1 cellular context compared by ENCODE assay signal in genomic region chr1:108828074-108828961, GRCh38.
TF ChIP-seq lines count a peak whose summit lies in the region.

No MANE protein-coding gene starts in this region.

TF ChIP-seq in K562, 482 proteins besides CTCF, POLR2A, EP300 and RAD21 (continued from another document and continues in another):
- TF ChIP-seq CEBPZ (IDR thresholded peaks at IDR 0.05; ENCODE audit: borderline replicate concordance, low read depth, low read length) (no peak), SOX6 (IDR thresholded peaks at IDR 0.05) (0 out of 2 replicates have a peak, but pooled peaks have one; percentile 6), E2F6 (IDR thresholded peaks at IDR 0.05; ENCODE audit: borderline replicate concordance in 1 of 2, extremely low read depth in 1 of 2, insufficient read depth in 1 of 2, insufficient read length in 1 of 2, low read depth in 1 of 2, low read length in 1 of 2, poor library complexity in 1 of 2, severe bottlenecking in 1 of 2) (peak; percentile 2 to 33), HDAC8 (tag; IDR thresholded peaks at IDR 0.05) (no peak), ZNF583 (CRISPR knock-in tag; IDR thresholded peaks at IDR 0.05) (no peak), MECOM (CRISPR knock-in tag; IDR thresholded peaks at IDR 0.05) (no peak), MAX (CRISPR knock-in tag; IDR thresholded peaks at IDR 0.05) (peak; percentile 66), ELF2 (CRISPR knock-in tag; IDR thresholded peaks at IDR 0.05) (no peak), ZC3H8 (IDR thresholded peaks at IDR 0.05) (no peak), ZNF263 (CRISPR knock-in tag; IDR thresholded peaks at IDR 0.05; ENCODE audit: borderline replicate concordance) (peak; percentile 63; the same call in 1 of the 2 replicates), GATAD2B (IDR thresholded peaks at IDR 0.05; ENCODE audit: borderline replicate concordance) (no peak), MGA (IDR thresholded peaks at IDR 0.05) (peak; percentile 49), NCOR1 (IDR thresholded peaks at IDR 0.05) (no peak), BHLHE40 (IDR thresholded peaks at IDR 0.05; ENCODE audit: low read length) (peak; percentile 91), ZNF740 (CRISPR knock-in tag; IDR thresholded peaks at IDR 0.05) (no peak), ZNF740 (tag; IDR thresholded peaks at IDR 0.05) (no peak), NR1H2 (CRISPR knock-in tag; IDR thresholded peaks at IDR 0.05) (no peak), CREB5 (CRISPR knock-in tag; IDR thresholded peaks at IDR 0.05) (no peak), ZSCAN32 (CRISPR knock-in tag; IDR thresholded peaks at IDR 0.05) (no peak), SMC3 (conservative IDR thresholded peaks at IDR 0.05; ENCODE audit: insufficient read depth, low read depth, low read length) (peak; percentile 89), TAF1 (IDR thresholded peaks at IDR 0.05; ENCODE audit: control insufficient read depth, extremely low read depth, insufficient read depth, low read length, severe bottlenecking) (no peak), EWSR1 (IDR thresholded peaks at IDR 0.05; ENCODE audit: borderline replicate concordance, low read depth, partially characterized antibody) (no peak), ZNF507 (tag; conservative IDR thresholded peaks at IDR 0.05) (no peak), CBX3 (IDR thresholded peaks at IDR 0.05; ENCODE audit: borderline replicate concordance in 1 of 2, low read length in 2 of 2) (peak in 1 of 2 experiments; percentile 52; a peak in 1 of 3 replicates), SPI1 (IDR thresholded peaks at IDR 0.05; ENCODE audit: borderline replicate concordance, low read depth, low read length) (peak; percentile 29; the same call in 1 of the 2 replicates), YY1 (IDR thresholded peaks at IDR 0.05; ENCODE audit: borderline replicate concordance in 1 of 3, control insufficient read depth in 1 of 3, extremely low read depth in 1 of 3, insufficient read depth in 3 of 3, insufficient read length in 1 of 3, insufficient replicate concordance in 2 of 3, low read depth in 1 of 3, low read length in 2 of 3) (peak in 1 of 3 experiments; percentile 31), RFX1 (IDR thresholded peaks at IDR 0.05) (no peak), ETV5 (CRISPR knock-in tag; IDR thresholded peaks at IDR 0.05; ENCODE audit: low read depth) (0 out of 2 replicates have a peak, but pooled peaks have one; percentile 36), CXXC5 (CRISPR knock-in tag; IDR thresholded peaks at IDR 0.05) (no peak), GTF2A2 (tag; IDR thresholded peaks at IDR 0.05) (no peak), CTCFL (IDR thresholded peaks at IDR 0.05; ENCODE audit: borderline replicate concordance, insufficient read depth, low read depth, low read length, poor library complexity, severe bottlenecking) (peak; percentile 8), CREB3 (tag; conservative IDR thresholded peaks at IDR 0.05; ENCODE audit: low read depth) (no peak), BRCA1 (IDR thresholded peaks at IDR 0.05) (no peak), BRCA1 (CRISPR knock-in tag; IDR thresholded peaks at IDR 0.05) (no peak), MXD1 (CRISPR knock-in tag; IDR thresholded peaks at IDR 0.05; ENCODE audit: borderline replicate concordance, poor library complexity, severe bottlenecking) (no peak), NCOA1 (IDR thresholded peaks at IDR 0.05; ENCODE audit: low read depth) (no peak)
